23 cellular contexts compared by ENCODE assay signal in genomic region chr3:180116658-180117057, GRCh38.
"Had no signal": no experiment of that assay in that cellular context is flagged by ENCODE, and none has a peak within 500 bp of the region (broad histone marks: within the 10 kb centered on the region; RNA-seq: fewer than 3 reads in every experiment).

No MANE protein-coding gene starts in this region.

- H3K27me3 Mint-ChIP-seq: activated CD4-positive, alpha-beta T cell treated with anti-CD3 and anti-CD28 coated beads, Interleukin-2, amount 10 ng/mL, durations not matched to agents 7 days and 5 days; activated naive CD8-positive, alpha-beta T cell; activated T-cell treated with anti-CD3 and anti-CD28 coated beads, Interleukin-2, amount 50 U/mL, for 24 hours; activated T-helper 17 cell treated with anti-CD3 and anti-CD28 coated beads, Interleukin-2, amount 50 U/mL, for 72 hours; effector memory CD8-positive, alpha-beta T cell; stimulated activated naive CD8-positive, alpha-beta T cell treated with anti-CD3 and anti-CD28 coated beads, Interleukin-15, amount 100 ng/mL, for 72 hours had no signal

- ATAC-seq: activated CD4-positive, CD25-positive, alpha-beta regulatory T cell treated with anti-CD3 and anti-CD28 coated beads, Interleukin-2, amount 50 U/mL, for 24 hours; activated T-helper 17 cell treated with anti-CD3 and anti-CD28 coated beads, Interleukin-2, amount 50 U/mL, for 72 hours; effector memory CD8-positive, alpha-beta T cell; left ventricle myocardium superior; natural killer cell; right cardiac atrium; stimulated activated effector memory CD8-positive, alpha-beta T cell treated with anti-CD3 and anti-CD28 coated beads, Interleukin-12 subunit alpha, Interleukin-12 subunit beta, amount 100 ng/mL, for 72 hours; stimulated activated naive CD8-positive, alpha-beta T cell treated with anti-CD3 and anti-CD28 coated beads, Interleukin-15, amount 100 ng/mL, for 72 hours had no signal

- H3K27me3 ChIP-seq: adrenal gland, ascending aorta, ovary, suprapubic skin, tibial nerve had no signal

- H3K27ac Mint-ChIP-seq: activated CD4-positive, alpha-beta T cell treated with anti-CD3 and anti-CD28 coated beads, Interleukin-2, amount 10 ng/mL, durations not matched to agents 7 days and 5 days; activated naive CD8-positive, alpha-beta T cell; activated T-cell treated with anti-CD3 and anti-CD28 coated beads, Interleukin-2, amount 50 U/mL, for 24 hours; activated T-helper 17 cell treated with anti-CD3 and anti-CD28 coated beads, Interleukin-2, amount 50 U/mL, for 72 hours; effector memory CD8-positive, alpha-beta T cell; natural killer cell; stimulated activated effector memory CD8-positive, alpha-beta T cell treated with anti-CD3 and anti-CD28 coated beads, Interleukin-12 subunit alpha, Interleukin-12 subunit beta, amount 100 ng/mL, for 72 hours; stimulated activated naive CD8-positive, alpha-beta T cell treated with anti-CD3 and anti-CD28 coated beads, Interleukin-15, amount 100 ng/mL, for 72 hours had no signal

- H3K4me1 Mint-ChIP-seq: activated CD4-positive, alpha-beta T cell treated with anti-CD3 and anti-CD28 coated beads, Interleukin-2, amount 10 ng/mL, durations not matched to agents 7 days and 5 days; activated T-helper 17 cell treated with anti-CD3 and anti-CD28 coated beads, Interleukin-2, amount 50 U/mL, for 72 hours; natural killer cell; stimulated activated effector memory CD8-positive, alpha-beta T cell treated with anti-CD3 and anti-CD28 coated beads, Interleukin-12 subunit alpha, Interleukin-12 subunit beta, amount 100 ng/mL, for 72 hours; stimulated activated naive CD8-positive, alpha-beta T cell treated with anti-CD3 and anti-CD28 coated beads, Interleukin-15, amount 100 ng/mL, for 72 hours had no signal

- H3K9me3 ChIP-seq: adrenal gland, ascending aorta, esophagus muscularis mucosa, ovary, suprapubic skin, tibial nerve had no signal

- H3K36me3 ChIP-seq: adrenal gland, ascending aorta, esophagus muscularis mucosa, ovary, suprapubic skin, tibial nerve had no signal

- H3K27ac ChIP-seq: adrenal gland, ascending aorta, esophagus muscularis mucosa, ovary, suprapubic skin, tibial nerve had no signal

- H3K4me1 ChIP-seq: adrenal gland, ascending aorta, esophagus muscularis mucosa, suprapubic skin, tibial nerve had no signal

- H3K4me3 Mint-ChIP-seq: activated CD4-positive, alpha-beta T cell treated with anti-CD3 and anti-CD28 coated beads, Interleukin-2, amount 10 ng/mL, durations not matched to agents 7 days and 5 days; activated naive CD8-positive, alpha-beta T cell; activated T-cell treated with anti-CD3 and anti-CD28 coated beads, Interleukin-2, amount 50 U/mL, for 24 hours; activated T-helper 17 cell treated with anti-CD3 and anti-CD28 coated beads, Interleukin-2, amount 50 U/mL, for 72 hours; effector memory CD8-positive, alpha-beta T cell; natural killer cell; stimulated activated effector memory CD8-positive, alpha-beta T cell treated with anti-CD3 and anti-CD28 coated beads, Interleukin-12 subunit alpha, Interleukin-12 subunit beta, amount 100 ng/mL, for 72 hours; stimulated activated naive CD8-positive, alpha-beta T cell treated with anti-CD3 and anti-CD28 coated beads, Interleukin-15, amount 100 ng/mL, for 72 hours had no signal

- H3K4me3 ChIP-seq: adrenal gland, ascending aorta, esophagus muscularis mucosa, ovary, suprapubic skin, tibial nerve had no signal

- H3K36me3 Mint-ChIP-seq: activated naive CD8-positive, alpha-beta T cell; natural killer cell; stimulated activated effector memory CD8-positive, alpha-beta T cell treated with anti-CD3 and anti-CD28 coated beads, Interleukin-12 subunit alpha, Interleukin-12 subunit beta, amount 100 ng/mL, for 72 hours had no signal

- DNase-seq: activated CD4-positive, alpha-beta T cell treated with anti-CD3 and anti-CD28 coated beads, Interleukin-2, amount 10 ng/mL, durations not matched to agents 7 days and 5 days; activated CD8-positive, alpha-beta memory T cell treated with anti-CD3 and anti-CD28 coated beads, Interleukin-2, amount 50 U/mL, for 4 hours; activated T-cell treated with anti-CD3 and anti-CD28 coated beads, Interleukin-2, amount 50 U/mL, for 24 hours; adrenal gland; central memory CD4-positive, alpha-beta T cell; effector memory CD8-positive, alpha-beta T cell; hippocampal formation; left ventricle myocardium superior; mammary epithelial cell; midbrain; natural killer cell; ovary; right cardiac atrium; stimulated activated CD4-positive, alpha-beta T cell treated with anti-CD3 and anti-CD28 coated beads, Interleukin-1b, Interleukin-23, amount 100 ng/mL, for 48 hours; stimulated activated naive CD8-positive, alpha-beta T cell treated with anti-CD3 and anti-CD28 coated beads, Interleukin-15, amount 100 ng/mL, for 72 hours had no signal

- H3K9me3 Mint-ChIP-seq: activated CD4-positive, alpha-beta T cell treated with anti-CD3 and anti-CD28 coated beads, Interleukin-2, amount 10 ng/mL, durations not matched to agents 7 days and 5 days; activated T-cell treated with anti-CD3 and anti-CD28 coated beads, Interleukin-2, amount 50 U/mL, for 24 hours; effector memory CD8-positive, alpha-beta T cell; stimulated activated effector memory CD8-positive, alpha-beta T cell treated with anti-CD3 and anti-CD28 coated beads, Interleukin-12 subunit alpha, Interleukin-12 subunit beta, amount 100 ng/mL, for 72 hours had no signal
